Comparison of ENCODE assay signal across 16 cellular contexts in genomic region chr3:157782236-157782635, GRCh38.
"Had no signal": no experiment of that assay in that cellular context is flagged by ENCODE, and none has a peak within 500 bp of the region (broad histone marks: within the 10 kb centered on the region; RNA-seq: fewer than 3 reads in every experiment).

No MANE protein-coding gene starts in this region.

- H3K36me3 ChIP-seq: spleen, upper lobe of left lung had no signal

- H3K9me3 Mint-ChIP-seq: activated T-helper 2 cell treated with anti-CD3 and anti-CD28 coated beads, Interferon-gamma antibody, Interleukin-2, Interleukin-4, amounts not matched to agents 10 μg/mL and 5 μg/mL and 100 μg/mL, durations not matched to agents 14 hours and 24 hours and 36 hours had no signal

- H3K4me1 Mint-ChIP-seq: nephron; stimulated activated naive CD8-positive, alpha-beta T cell treated with anti-CD3 and anti-CD28 coated beads, Interleukin-15, amount 100 ng/mL, for 72 hours had no signal

- H3K4me3 Mint-ChIP-seq: activated naive CD4-positive, alpha-beta T cell treated with anti-CD3 and anti-CD28 coated beads for 36 hours; nephron; stimulated activated naive CD8-positive, alpha-beta T cell treated with anti-CD3 and anti-CD28 coated beads, Interleukin-15, amount 100 ng/mL, for 72 hours had no signal

- H3K27me3 Mint-ChIP-seq: stimulated activated naive CD8-positive, alpha-beta T cell treated with anti-CD3 and anti-CD28 coated beads, Interleukin-15, amount 100 ng/mL, for 72 hours had no signal

- H3K9me3 ChIP-seq: upper lobe of left lung had no signal

- H3K4me1 ChIP-seq: spleen, upper lobe of left lung had no signal

- H3K27ac ChIP-seq: dorsolateral prefrontal cortex, spleen, upper lobe of left lung, VCaP had no signal

- DNase-seq: activated CD4-positive, alpha-beta T cell treated with anti-CD3 and anti-CD28 coated beads for 1 hour; activated CD4-positive, alpha-beta T cell treated with anti-CD3 and anti-CD28 coated beads, Interleukin-2, amount 50 U/mL, for 4 hours; activated naive CD4-positive, alpha-beta T cell treated with anti-CD3 and anti-CD28 coated beads for 36 hours; activated T-cell treated with anti-CD3 and anti-CD28 coated beads for 4 hours; dorsolateral prefrontal cortex; foreskin melanocyte; mesendoderm; nucleus accumbens; spleen; stimulated activated naive CD8-positive, alpha-beta T cell treated with anti-CD3 and anti-CD28 coated beads, Interleukin-15, amount 100 ng/mL, for 72 hours; upper lobe of left lung had no signal

- H3K4me3 ChIP-seq: dorsolateral prefrontal cortex, spleen, upper lobe of left lung had no signal

- ATAC-seq: esophagus mucosa; sciatic nerve; stimulated activated naive CD8-positive, alpha-beta T cell treated with anti-CD3 and anti-CD28 coated beads, Interleukin-15, amount 100 ng/mL, for 72 hours had no signal

- H3K27me3 ChIP-seq: dorsolateral prefrontal cortex, spleen, upper lobe of left lung had no signal

- H3K27ac Mint-ChIP-seq: activated naive CD4-positive, alpha-beta T cell treated with anti-CD3 and anti-CD28 coated beads for 36 hours; activated T-helper 2 cell treated with anti-CD3 and anti-CD28 coated beads, Interferon-gamma antibody, Interleukin-2, Interleukin-4, amounts not matched to agents 10 μg/mL and 5 μg/mL and 100 μg/mL, durations not matched to agents 14 hours and 24 hours and 36 hours; nephron; stimulated activated naive CD8-positive, alpha-beta T cell treated with anti-CD3 and anti-CD28 coated beads, Interleukin-15, amount 100 ng/mL, for 72 hours had no signal
